ENCODE assay signal across 18 cellular contexts in the genomic region with DNA sequence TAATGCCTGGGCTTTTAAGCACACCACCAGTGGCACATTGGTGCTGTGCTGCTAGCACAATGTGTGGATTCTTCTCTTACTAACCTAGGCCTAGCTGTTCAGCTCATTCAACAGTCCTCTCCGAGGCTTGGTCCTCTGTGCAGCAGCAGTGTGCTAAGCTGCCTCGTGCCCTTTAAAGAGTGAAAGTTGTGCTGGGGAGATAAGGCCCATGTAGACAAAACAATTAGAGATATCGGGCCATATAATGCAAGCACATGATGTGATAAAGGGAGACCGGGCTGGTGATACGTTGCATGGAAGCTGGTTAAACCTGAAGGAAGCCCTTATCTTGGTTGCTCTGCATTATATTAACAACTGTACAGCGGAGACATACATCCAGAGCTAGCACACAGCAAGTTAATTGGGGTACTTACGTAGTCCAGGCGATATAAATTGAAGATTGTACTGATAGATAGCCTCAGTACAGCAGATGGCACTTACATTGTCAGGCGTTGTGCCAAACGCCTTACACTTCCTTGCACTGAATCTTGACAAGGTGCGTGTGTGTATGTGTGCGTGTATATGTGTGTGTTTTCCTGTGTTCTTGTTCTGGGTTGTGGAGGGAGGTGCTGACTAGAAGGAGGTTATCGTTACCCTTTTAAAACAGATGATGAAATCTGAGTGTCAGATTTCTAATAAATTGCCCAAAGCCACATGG. TPM values are rescaled to one million over a fixed set of nuclear protein-coding genes. Genes with fewer than 3 reads are reported as not detected.
A peak's percentile ranks its signal among the peaks of the same experiment; 100 is the strongest.
DNase-seq lines count a peak whose midpoint lies in the region; ATAC-seq, FAIRE-seq and TF ChIP-seq lines count a peak whose summit lies in the region.
"Had no signal": no experiment of that assay in that cellular context is flagged by ENCODE, and none has a peak within 500 bp of the region (broad histone marks: within the 10 kb centered on the region; RNA-seq: fewer than 3 reads in every experiment).

No MANE protein-coding gene starts in this region.

- peak overlapping the region in 1 of 2 donors; percentile 13 for H3K9ac ChIP-seq in colonic mucosa (ENCODE audit: low read depth in 2 of 2, low read length in 2 of 2)

- peaks cover 4% of the 10 kb centered on the region for H3K4me1 Mint-ChIP-seq in type B pancreatic cell (ENCODE audit: unreplicated experiment)
- H3K4me1 Mint-ChIP-seq in Calu3 (ENCODE audit: low read depth, unreplicated experiment): peaks cover 47% of the 10 kb centered on the region
- H3K4me1 Mint-ChIP-seq: immature natural killer cell had no signal

- peak overlapping the region; percentile 65 for H3K27ac Mint-ChIP-seq in type B pancreatic cell
- H3K27ac Mint-ChIP-seq in Calu3 (ENCODE audit: unreplicated experiment): no peak overlapping the region
- H3K27ac Mint-ChIP-seq: immature natural killer cell, nephron progenitor cell had no signal

- H3K27me3 ChIP-seq in cardiac muscle cell (no peaks in the 10 kb centered on the region), colonic mucosa (no peaks in the 10 kb centered on the region)
- H3K27me3 ChIP-seq: right atrium auricular region, thyroid gland had no signal

- peaks cover 6% of the 10 kb centered on the region for H3K36me3 Mint-ChIP-seq in type B pancreatic cell
- peaks cover 4% of the 10 kb centered on the region for H3K36me3 Mint-ChIP-seq in Calu3 (ENCODE audit: insufficient read depth, unreplicated experiment)
- H3K36me3 Mint-ChIP-seq: immature natural killer cell had no signal

- H3K4me3 Mint-ChIP-seq in type B pancreatic cell: no peak overlapping the region
- no peak overlapping the region for H3K4me3 Mint-ChIP-seq in Calu3 (ENCODE audit: low read depth, unreplicated experiment)
- H3K4me3 Mint-ChIP-seq: immature natural killer cell, nephron progenitor cell had no signal

- no peak for DNase-seq in cardiac muscle cell (ENCODE audit: low read depth in 1 of 2, low spot score in 1 of 2)
- DNase-seq in Right ventricle myocardium superior: no peak
- peak; percentile 2 for DNase-seq in NCI-H69 (lab: John Stamatoyannopoulos, UW)
- DNase-seq in colonic mucosa: peak; percentile 64
- no peak for DNase-seq in type B pancreatic cell (ENCODE audit: extremely low spot score, unreplicated experiment)
- no peak for DNase-seq in Calu3
- no peak for DNase-seq in D721Med (ENCODE audit: insufficient read length, low spot score)
- DNase-seq: activated CD4-positive, alpha-beta T cell treated with anti-CD3 and anti-CD28 coated beads, Interleukin-2, amount 50 U/mL, for 1 hour; amniotic stem cell; immature natural killer cell; KG1; nephron progenitor cell; stimulated activated CD8-positive, alpha-beta memory T cell treated with anti-CD3 and anti-CD28 coated beads, Interleukin-4, amount 100 ng/mL, for 48 hours; thyroid gland had no signal

- H3K4me1 ChIP-seq in cardiac muscle cell (ENCODE audit: low read depth): peaks cover 53% of the 10 kb centered on the region
- H3K4me1 ChIP-seq in colonic mucosa: peaks cover 41% of the 10 kb centered on the region

- H3K27ac ChIP-seq in cardiac muscle cell: peak overlapping the region; percentile 97
- peak overlapping the region; percentile 87 for H3K27ac ChIP-seq in colonic mucosa
- H3K27ac ChIP-seq: right atrium auricular region, RWPE1, thyroid gland had no signal

- no peak for FAIRE-seq in D721Med (lab: Jason Lieb, UNC)
- FAIRE-seq: endothelial cell of umbilical vein had no signal

- no peaks in the 10 kb centered on the region for H3K9me3 Mint-ChIP-seq in type B pancreatic cell
- no peaks in the 10 kb centered on the region for H3K9me3 Mint-ChIP-seq in Calu3 (ENCODE audit: low read depth, unreplicated experiment)
- H3K9me3 Mint-ChIP-seq: immature natural killer cell, nephron progenitor cell had no signal

- CTCF ChIA-PET in Calu3 (lab: Charles Lee): no interaction called here

- H3K36me3 ChIP-seq in cardiac muscle cell (no peaks in the 10 kb centered on the region), colonic mucosa (no peaks in the 10 kb centered on the region)
- H3K36me3 ChIP-seq: right atrium auricular region, thyroid gland had no signal

- intact Hi-C loops in Right ventricle myocardium superior (cut with DNase I): no loop called here
- intact Hi-C loops in colonic mucosa (cut with DNase I): no loop called here
- intact Hi-C loops in Calu3 (cut with micrococcal nuclease; ENCODE audit: unreplicated experiment): no loop called here

- no peaks in the 10 kb centered on the region for H3K27me3 Mint-ChIP-seq in type B pancreatic cell
- H3K27me3 Mint-ChIP-seq in Calu3 (ENCODE audit: unreplicated experiment): no peaks in the 10 kb centered on the region

- H3K4me3 ChIP-seq in cardiac muscle cell (no peak overlapping the region), colonic mucosa (no peak overlapping the region)
- H3K4me3 ChIP-seq: right atrium auricular region, thyroid gland had no signal

- H3K9me3 ChIP-seq in cardiac muscle cell (ENCODE audit: low read depth) (no peaks in the 10 kb centered on the region), colonic mucosa (no peaks in the 10 kb centered on the region)
- H3K9me3 ChIP-seq: right atrium auricular region, thyroid gland had no signal

- no peak for TF ChIP-seq CTCF in cardiac muscle cell (IDR thresholded peaks at IDR 0.05; ENCODE audit: low read depth, low read length)
- TF ChIP-seq CTCF in colonic mucosa (IDR thresholded peaks at IDR 0.05): no peak
- no peak for TF ChIP-seq CTCF in type B pancreatic cell (conservative IDR thresholded peaks at IDR 0.05)
- TF ChIP-seq CTCF in Calu3 (IDR thresholded peaks at IDR 0.05; ENCODE audit: unreplicated experiment): no peak
- TF ChIP-seq CTCF in D721Med (IDR thresholded peaks at IDR 0.05; ENCODE audit: insufficient read depth, missing control alignments): no peak

- ATAC-seq in Right ventricle myocardium superior (ENCODE audit: poor library complexity) (no peak), HG03571 (IDR thresholded peaks at IDR 0.05; ENCODE audit: unreplicated experiment) (no peak)

- no TSS peak for BruUV-seq in Calu3 (replicated peaks; lab: Mats Ljungman, UMichigan)

RNA-seq across cellular contexts. Expression of a gene that starts 28.5 kb away (rescaled TPM):
- total RNA-seq in cardiac muscle cell: 109 and 127 TPM in 2 replicates
- 77.3 and 94.6 TPM in 2 replicates for polyA plus RNA-seq in cardiac muscle cell
- 4.1 TPM for total RNA-seq in Right ventricle myocardium superior
- 100 to 1,000 TPM; 162 to 396 TPM for total RNA-seq in colonic mucosa
- total RNA-seq in type B pancreatic cell (ENCODE audit: low replicate concordance): 13.3 and 27.6 TPM in 2 replicates
- total RNA-seq in Calu3 (2022): 56.5 and 79.4 TPM in 2 replicates

Comparison
In these comparisons a context has a peak if more than half of its experiments do, and no peak if none do; other contexts are left out.
1. DNase-seq: peak in NCI-H69 (single experiment) and colonic mucosa (single experiment); none in cardiac muscle cell (0 of 2), Right ventricle myocardium superior (single experiment), type B pancreatic cell (single experiment), Calu3 (single experiment) and D721Med (single experiment).